Comparison of ENCODE assay signal across 1 cellular context in the genomic region with DNA sequence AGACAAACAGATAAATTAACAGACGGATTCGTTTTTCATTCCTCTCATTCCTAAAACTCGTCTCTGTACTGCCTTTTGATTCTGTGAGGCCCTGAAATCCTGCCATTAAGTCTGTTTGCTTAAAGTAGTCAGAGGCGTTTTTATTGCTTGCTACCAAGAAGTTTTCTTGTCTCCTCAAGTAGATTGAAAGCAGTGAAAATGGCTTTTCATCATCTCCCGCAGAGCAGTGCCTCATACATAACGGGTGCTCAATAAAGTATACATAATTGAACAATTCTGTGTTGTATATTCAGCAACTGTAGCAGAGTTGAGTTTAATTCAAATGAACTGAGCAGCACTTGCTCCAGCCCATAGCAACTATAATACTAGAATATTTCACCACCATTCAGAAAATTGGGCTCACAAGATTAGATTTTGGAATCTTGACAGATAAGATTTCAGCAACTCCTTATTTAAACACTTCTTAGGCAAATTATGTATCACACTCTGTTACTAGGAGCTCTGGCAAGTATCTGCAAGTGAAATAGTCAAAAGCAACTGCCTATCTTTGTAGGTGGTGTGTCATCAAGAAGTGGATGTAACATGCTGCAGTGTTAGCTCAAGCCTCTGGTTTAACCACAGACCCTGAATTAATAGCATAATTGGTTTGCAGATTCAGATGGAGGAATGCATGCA.
TF ChIP-seq lines count a peak whose summit lies in the region.

No MANE protein-coding gene starts in this region.

TF ChIP-seq in IMR-90, 13 proteins besides CTCF, POLR2A, EP300 and RAD21:
- TF ChIP-seq CEBPB (IDR thresholded peaks at IDR 0.05; ENCODE audit: low read depth, low read length) = no peak
- TF ChIP-seq MAZ (IDR thresholded peaks at IDR 0.05; ENCODE audit: borderline replicate concordance, low read depth, low read length) = no peak
- TF ChIP-seq MAFK (IDR thresholded peaks at IDR 0.05; ENCODE audit: low read depth, low read length) = no peak
- TF ChIP-seq SMC3 (IDR thresholded peaks at IDR 0.05; ENCODE audit: low read depth, low read length) = no peak
- no peak for TF ChIP-seq NFE2L2 (IDR thresholded peaks at IDR 0.05; ENCODE audit: low read depth, low read length)
- TF ChIP-seq MXI1 (IDR thresholded peaks at IDR 0.05; ENCODE audit: borderline replicate concordance, low read depth, low read length) = no peak
- no peak for TF ChIP-seq RCOR1 (IDR thresholded peaks at IDR 0.05; ENCODE audit: insufficient replicate concordance, low read length)
- no peak for TF ChIP-seq CHD1 (IDR thresholded peaks at IDR 0.05; ENCODE audit: low read depth, low read length)
- TF ChIP-seq, protein P1, sequence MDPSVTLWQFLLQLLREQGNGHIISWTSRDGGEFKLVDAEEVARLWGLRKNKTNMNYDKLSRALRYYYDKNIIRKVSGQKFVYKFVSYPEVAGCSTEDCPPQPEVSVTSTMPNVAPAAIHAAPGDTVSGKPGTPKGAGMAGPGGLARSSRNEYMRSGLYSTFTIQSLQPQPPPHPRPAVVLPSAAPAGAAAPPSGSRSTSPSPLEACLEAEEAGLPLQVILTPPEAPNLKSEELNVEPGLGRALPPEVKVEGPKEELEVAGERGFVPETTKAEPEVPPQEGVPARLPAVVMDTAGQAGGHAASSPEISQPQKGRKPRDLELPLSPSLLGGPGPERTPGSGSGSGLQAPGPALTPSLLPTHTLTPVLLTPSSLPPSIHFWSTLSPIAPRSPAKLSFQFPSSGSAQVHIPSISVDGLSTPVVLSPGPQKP (IDR thresholded peaks at IDR 0.05; ENCODE audit: borderline replicate concordance, low read depth, low read length) = no peak
- TF ChIP-seq, protein P2, sequence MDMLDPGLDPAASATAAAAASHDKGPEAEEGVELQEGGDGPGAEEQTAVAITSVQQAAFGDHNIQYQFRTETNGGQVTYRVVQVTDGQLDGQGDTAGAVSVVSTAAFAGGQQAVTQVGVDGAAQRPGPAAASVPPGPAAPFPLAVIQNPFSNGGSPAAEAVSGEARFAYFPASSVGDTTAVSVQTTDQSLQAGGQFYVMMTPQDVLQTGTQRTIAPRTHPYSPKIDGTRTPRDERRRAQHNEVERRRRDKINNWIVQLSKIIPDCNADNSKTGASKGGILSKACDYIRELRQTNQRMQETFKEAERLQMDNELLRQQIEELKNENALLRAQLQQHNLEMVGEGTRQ (IDR thresholded peaks at IDR 0.05; ENCODE audit: low read depth, low read length) = no peak
TF ChIP-seq in IMR-90: peak in this region for 0.
